In the genomic region with DNA sequence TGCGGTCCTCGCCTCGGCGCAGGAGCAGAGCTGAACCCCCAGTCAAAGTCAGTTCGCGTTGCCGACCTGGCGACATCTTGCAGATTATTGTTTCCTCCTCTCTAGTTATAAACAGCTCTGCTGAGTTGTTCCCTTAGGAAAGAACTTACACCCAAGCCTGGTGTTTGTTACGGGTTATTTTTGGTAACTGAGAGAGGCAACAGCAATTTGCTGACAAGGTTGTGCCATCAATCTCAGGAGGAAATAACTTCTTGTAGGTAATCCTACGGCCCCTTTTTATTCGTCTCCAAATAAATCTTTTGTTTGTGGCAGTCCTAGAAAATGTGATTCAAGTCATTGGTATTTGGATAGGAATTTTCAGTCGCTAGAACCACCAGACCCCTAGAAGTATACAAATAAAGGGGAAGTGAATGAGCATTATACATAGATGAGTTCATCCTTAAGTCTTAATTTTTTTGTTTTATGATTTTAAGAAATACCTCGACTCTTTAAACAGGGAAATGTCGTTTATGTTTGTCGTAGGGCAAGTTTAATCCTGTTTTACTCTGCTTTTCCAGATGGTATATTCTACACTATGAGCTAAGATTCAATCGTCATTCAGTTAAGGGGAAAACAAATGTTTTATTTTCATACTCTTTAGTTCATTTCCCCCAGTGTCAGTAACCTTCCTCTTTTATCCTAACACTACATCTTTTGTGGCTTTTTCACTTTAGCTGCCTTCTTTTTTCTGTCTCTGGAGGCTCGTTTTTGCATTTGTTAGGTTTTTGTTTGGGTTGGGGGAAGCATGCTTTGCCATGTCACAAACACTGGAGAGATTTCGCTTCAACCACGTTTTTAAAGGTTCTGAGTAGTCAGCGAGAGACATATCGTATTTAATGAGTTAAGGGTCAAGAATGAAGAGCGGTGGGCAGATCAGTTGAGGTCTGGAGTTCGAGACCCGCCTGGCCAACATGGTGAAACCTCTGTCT, we compare ENCODE assay signal across 7 cellular contexts. TPM values are rescaled to one million over a fixed set of nuclear protein-coding genes. Genes with fewer than 3 reads are reported as not detected.
DNase-seq lines count a peak whose midpoint lies in the region; ATAC-seq and TF ChIP-seq lines count a peak whose summit lies in the region.

No MANE protein-coding gene starts in this region.

- peaks cover 33% of the 10 kb centered on the region for H3K4me1 Mint-ChIP-seq in activated T-cell treated with anti-CD3 and anti-CD28 coated beads, Interleukin-2, amount 50 U/mL, for 4 hours (ENCODE audit: low read depth)

- TF ChIP-seq CTCF in heart right ventricle (IDR thresholded peaks at IDR 0.05) = no peak
- no peak for TF ChIP-seq CTCF in psoas muscle (IDR thresholded peaks at IDR 0.05)

- no peak for ATAC-seq in activated T-cell treated with anti-CD3 and anti-CD28 coated beads, Interleukin-2, amount 50 U/mL, for 4 hours
- peak in 7 of 8 donors; percentile 46 to 71 (median 61) for ATAC-seq in heart right ventricle
- ATAC-seq in psoas muscle = peak; percentile 77 to 90 (median 82)
- ATAC-seq in GM18873 (IDR thresholded peaks at IDR 0.05; ENCODE audit: low FRiP score, unreplicated experiment) = no peak
- no peak for ATAC-seq in GM18858 (IDR thresholded peaks at IDR 0.05; ENCODE audit: unreplicated experiment)

- peak overlapping the region; percentile 83 for H3K4me3 Mint-ChIP-seq in activated T-cell treated with anti-CD3 and anti-CD28 coated beads, Interleukin-2, amount 50 U/mL, for 4 hours

- H3K4me3 ChIP-seq in heart right ventricle (peak overlapping the region; percentile 53 to 91 (median 84)), psoas muscle (peak overlapping the region; percentile 95)

- WGBS in heart right ventricle, 2 donors = 35% methylated on average over 24 of the region's 24 CpGs
- 24 to 27% (median 27%) methylated on average over 24 of the region's 24 CpGs for WGBS in psoas muscle, 3 donors

- H3K36me3 ChIP-seq in heart right ventricle = peaks cover 0 to 24% (median 0%) of the 10 kb centered on the region in 9 donors
- peaks cover 0 to 34% of the 10 kb centered on the region in 2 donors for H3K36me3 ChIP-seq in psoas muscle (ENCODE audit: insufficient read depth in 1 of 2, low read depth in 1 of 2)

- no peaks in the 10 kb centered on the region for H3K9me3 Mint-ChIP-seq in activated T-cell treated with anti-CD3 and anti-CD28 coated beads, Interleukin-2, amount 50 U/mL, for 4 hours

- H3K27ac ChIP-seq in heart right ventricle (peak overlapping the region; percentile 68 to 94 (median 88)), psoas muscle (peak overlapping the region; percentile 100)

- intact Hi-C loops in heart right ventricle (cut with DNase I) (loop anchor here in 2 of 10 donors (2.0 to 5.0 kb wide), 2 partner anchors 62 to 65 kb away; partner anchors contain the start of gene PNRC1 (in 1 of the 2)), psoas muscle (cut with DNase I) (loop anchor here (2.0 to 10.0 kb wide), 2 partner anchors 64 to 112 kb away; no protein-coding TSS in a partner anchor)

- H3K4me1 ChIP-seq in heart right ventricle (peaks cover 0 to 26% (median 16%) of the 10 kb centered on the region in 9 donors), psoas muscle (peaks cover 14% of the 10 kb centered on the region)

- in situ Hi-C loops in KBM-7 (cut with MboI; ENCODE audit: low pct_unique_long_range_greater_than_20kb, low sequenced_read_pairs) = no loop called here

- DNase-seq in EL = peak; percentile 74
- peak; percentile 68 for DNase-seq in KBM-7
- DNase-seq in activated T-cell treated with anti-CD3 and anti-CD28 coated beads, Interleukin-2, amount 50 U/mL, for 4 hours = no peak
- peak in 1 of 2 donors; percentile 10 for DNase-seq in heart right ventricle
- DNase-seq in psoas muscle = peak in 1 of 2 donors; percentile 70

- no peaks in the 10 kb centered on the region for H3K27me3 ChIP-seq in heart right ventricle
- H3K27me3 ChIP-seq in psoas muscle (ENCODE audit: insufficient read depth in 3 of 3, low read length in 2 of 3) = no peaks in the 10 kb centered on the region

- H3K27me3 Mint-ChIP-seq in activated T-cell treated with anti-CD3 and anti-CD28 coated beads, Interleukin-2, amount 50 U/mL, for 4 hours (ENCODE audit: low read depth) = no peaks in the 10 kb centered on the region

- H3K36me3 Mint-ChIP-seq in activated T-cell treated with anti-CD3 and anti-CD28 coated beads, Interleukin-2, amount 50 U/mL, for 4 hours (ENCODE audit: insufficient read depth) = peaks cover 13% of the 10 kb centered on the region

- H3K9me3 ChIP-seq in heart right ventricle (no peaks in the 10 kb centered on the region), psoas muscle (no peaks in the 10 kb centered on the region)

RNA-seq across cellular contexts. Expression of gene PM20D2, which starts 1.2 kb away (rescaled TPM):
- total RNA-seq in activated T-cell treated with anti-CD3 and anti-CD28 coated beads, Interleukin-2, amount 50 U/mL, for 4 hours = 10 to 100 TPM; 11.2 to 17.7 (median 14.4) TPM
- 10 to 100 TPM in 3 of 10 donors, 1 to 10 TPM in 7; 6.0 to 14.3 (median 8.4) TPM for total RNA-seq in heart right ventricle
- polyA plus RNA-seq in heart right ventricle = 1 to 10 TPM; 3.2 to 6.3 TPM
- 10 to 100 TPM; 13.1 to 56.2 (median 25.0) TPM for total RNA-seq in psoas muscle
- 10 to 100 TPM in 1 of 3 donors, 1 to 10 TPM in 2; 2.7 to 24.2 (median 7.0) TPM for polyA plus RNA-seq in psoas muscle

RNA-seq across cellular contexts. Expression of gene SRSF12, which starts 29.2 kb away (rescaled TPM):
- total RNA-seq in activated T-cell treated with anti-CD3 and anti-CD28 coated beads, Interleukin-2, amount 50 U/mL, for 4 hours = 1 to 10 TPM in 1 of 3 donors, under 1 TPM in 2; 0.11 to 1.3 (median 0.30) TPM
- total RNA-seq in heart right ventricle (under 1 TPM in 8 of 10 donors, not detected in 2; 0.06 to 0.47 (median 0.17) TPM), psoas muscle (under 1 TPM; 0.21 to 0.71 (median 0.24) TPM)
- polyA plus RNA-seq in heart right ventricle (under 1 TPM; 0.15 to 0.32 TPM), psoas muscle (under 1 TPM; 0.09 to 0.29 (median 0.13) TPM)

Comparison
In these comparisons a context has a peak if more than half of its experiments do, and no peak if none do; other contexts are left out.
1. ATAC-seq: peak in heart right ventricle (7 of 8) and psoas muscle (4 of 4); none in activated T-cell treated with anti-CD3 and anti-CD28 coated beads, Interleukin-2, amount 50 U/mL, for 4 hours (0 of 2), GM18873 (single experiment) and GM18858 (single experiment).